ENCODE assay signal across 9 cellular contexts in genomic region chr5:138610468-138611294, GRCh38. TPM values are rescaled to one million over a fixed set of nuclear protein-coding genes. Genes with fewer than 3 reads are reported as not detected.
DNase-seq lines count a peak whose midpoint lies in the region; ATAC-seq and TF ChIP-seq lines count a peak whose summit lies in the region.
"Had no signal": no experiment of that assay in that cellular context is flagged by ENCODE, and none has a peak within 500 bp of the region (broad histone marks: within the 10 kb centered on the region; RNA-seq: fewer than 3 reads in every experiment).

No MANE protein-coding gene starts in this region.

- H3K27me3 Mint-ChIP-seq in activated CD8-positive, alpha-beta T cell treated with anti-CD3 and anti-CD28 coated beads for 36 hours: peaks cover 50% of the 10 kb centered on the region
- peaks cover 46% of the 10 kb centered on the region for H3K27me3 Mint-ChIP-seq in activated CD8-positive, alpha-beta T cell treated with anti-CD3 and anti-CD28 coated beads, Interleukin-2, amount 10 ng/mL, durations not matched to agents 7 days and 5 days (ENCODE audit: low read depth)

- H3K27me3 ChIP-seq in dorsolateral prefrontal cortex (no peaks in the 10 kb centered on the region), upper lobe of right lung (no peaks in the 10 kb centered on the region)

- peak; percentile 56 for ATAC-seq in activated CD8-positive, alpha-beta T cell treated with anti-CD3 and anti-CD28 coated beads for 36 hours
- no peak for ATAC-seq in activated CD8-positive, alpha-beta T cell treated with anti-CD3 and anti-CD28 coated beads, Interleukin-2, amount 10 ng/mL, durations not matched to agents 7 days and 5 days
- peak; percentile 43 for ATAC-seq in upper lobe of right lung
- ATAC-seq in HG03159 (IDR thresholded peaks at IDR 0.05; ENCODE audit: unreplicated experiment): no peak

- intact Hi-C loops in activated CD8-positive, alpha-beta T cell treated with anti-CD3 and anti-CD28 coated beads for 36 hours (cut with micrococcal nuclease): no loop called here
- intact Hi-C loops in dorsolateral prefrontal cortex (cut with DNase I): no loop called here
- intact Hi-C loops in upper lobe of right lung (cut with DNase I): no loop called here

- H3K27ac ChIP-seq in dorsolateral prefrontal cortex: peak overlapping the region; percentile 30 to 95 (median 88)
- H3K27ac ChIP-seq in upper lobe of right lung: no peak overlapping the region

- H3K4me1 Mint-ChIP-seq in activated CD8-positive, alpha-beta T cell treated with anti-CD3 and anti-CD28 coated beads for 36 hours (ENCODE audit: low read depth): peaks cover 13% of the 10 kb centered on the region
- peaks cover 10% of the 10 kb centered on the region for H3K4me1 Mint-ChIP-seq in activated CD8-positive, alpha-beta T cell treated with anti-CD3 and anti-CD28 coated beads, Interleukin-2, amount 10 ng/mL, durations not matched to agents 7 days and 5 days (ENCODE audit: low read depth)

- H3K4me1 ChIP-seq in upper lobe of right lung: peaks cover 20% of the 10 kb centered on the region

- no peak overlapping the region for H3K27ac Mint-ChIP-seq in activated CD8-positive, alpha-beta T cell treated with anti-CD3 and anti-CD28 coated beads for 36 hours
- H3K27ac Mint-ChIP-seq in activated CD8-positive, alpha-beta T cell treated with anti-CD3 and anti-CD28 coated beads, Interleukin-2, amount 10 ng/mL, durations not matched to agents 7 days and 5 days: no peak overlapping the region
- H3K27ac Mint-ChIP-seq: CD4-positive, CD25-positive, alpha-beta regulatory T cell had no signal

- H3K4me3 ChIP-seq in dorsolateral prefrontal cortex (peak overlapping the region in 56 of 59 donors; percentile 19 to 73 (median 52)), upper lobe of right lung (no peak overlapping the region)

- no peaks in the 10 kb centered on the region for H3K9me3 ChIP-seq in upper lobe of right lung

- H3K9me3 Mint-ChIP-seq in activated CD8-positive, alpha-beta T cell treated with anti-CD3 and anti-CD28 coated beads for 36 hours: no peaks in the 10 kb centered on the region
- H3K9me3 Mint-ChIP-seq in activated CD8-positive, alpha-beta T cell treated with anti-CD3 and anti-CD28 coated beads, Interleukin-2, amount 10 ng/mL, durations not matched to agents 7 days and 5 days (ENCODE audit: insufficient read depth): no peaks in the 10 kb centered on the region

- TF ChIP-seq CTCF in activated CD8-positive, alpha-beta T cell treated with anti-CD3 and anti-CD28 coated beads for 36 hours (IDR thresholded peaks at IDR 0.05): no peak
- TF ChIP-seq CTCF in dorsolateral prefrontal cortex (IDR thresholded peaks at IDR 0.05 in 54 of 56, conservative IDR thresholded peaks at IDR 0.05 in 2 of 56; ENCODE audit: low read depth in 1 of 56, partially characterized antibody in 56 of 56) (peak in 47 of 56 donors; percentile 13 to 58 (median 43)), upper lobe of right lung (IDR thresholded peaks at IDR 0.05) (peak; percentile 25)

- H3K4me3 Mint-ChIP-seq in activated CD8-positive, alpha-beta T cell treated with anti-CD3 and anti-CD28 coated beads for 36 hours: no peak overlapping the region
- no peak overlapping the region for H3K4me3 Mint-ChIP-seq in activated CD8-positive, alpha-beta T cell treated with anti-CD3 and anti-CD28 coated beads, Interleukin-2, amount 10 ng/mL, durations not matched to agents 7 days and 5 days

- peak; percentile 21 for DNase-seq in activated CD8-positive, alpha-beta T cell treated with anti-CD3 and anti-CD28 coated beads for 36 hours
- no peak for DNase-seq in activated CD8-positive, alpha-beta T cell treated with anti-CD3 and anti-CD28 coated beads, Interleukin-2, amount 10 ng/mL, durations not matched to agents 7 days and 5 days
- DNase-seq in dorsolateral prefrontal cortex (peak; percentile 29 to 64 (median 44)), medulla oblongata (ENCODE audit: extremely low spot score) (peak; percentile 74), upper lobe of right lung (no peak), NCI-H446 treated with DMSO at 0.1 percent for 48 hours (lab: John Stamatoyannopoulos, UW) (no peak), SW480 (ENCODE audit: low spot score) (no peak)

- no peaks in the 10 kb centered on the region for H3K36me3 Mint-ChIP-seq in activated CD8-positive, alpha-beta T cell treated with anti-CD3 and anti-CD28 coated beads for 36 hours (ENCODE audit: low read depth)
- H3K36me3 Mint-ChIP-seq in activated CD8-positive, alpha-beta T cell treated with anti-CD3 and anti-CD28 coated beads, Interleukin-2, amount 10 ng/mL, durations not matched to agents 7 days and 5 days (ENCODE audit: low read depth): no peaks in the 10 kb centered on the region
- H3K36me3 Mint-ChIP-seq: CD4-positive, CD25-positive, alpha-beta regulatory T cell had no signal

- H3K36me3 ChIP-seq in upper lobe of right lung: no peaks in the 10 kb centered on the region

- POLR2A ChIA-PET in activated CD8-positive, alpha-beta T cell treated with anti-CD3 and anti-CD28 coated beads for 36 hours (lab: Charles Lee): no interaction called here
- POLR2A ChIA-PET in activated CD8-positive, alpha-beta T cell treated with anti-CD3 and anti-CD28 coated beads, Interleukin-2, amount 10 ng/mL, durations not matched to agents 7 days and 5 days (lab: Charles Lee): no interaction called here

- CTCF ChIA-PET in activated CD8-positive, alpha-beta T cell treated with anti-CD3 and anti-CD28 coated beads for 36 hours (lab: Charles Lee): interaction anchor here (1.0 to 1.2 kb wide), 2 partner anchors 10 to 31 kb away, joined by 3 to 4 read pairs; no protein-coding TSS in a partner anchor
- CTCF ChIA-PET in activated CD8-positive, alpha-beta T cell treated with anti-CD3 and anti-CD28 coated beads, Interleukin-2, amount 10 ng/mL, durations not matched to agents 7 days and 5 days (lab: Charles Lee): interaction anchor here (1.0 kb wide), 1 partner anchor 15 kb away, joined by 3 read pairs; no protein-coding TSS in a partner anchor

RNA-seq across cellular contexts. Expression of gene HSPA9, which starts 35.5 kb away (rescaled TPM):
- total RNA-seq in activated CD8-positive, alpha-beta T cell treated with anti-CD3 and anti-CD28 coated beads for 36 hours: 100 to 1,000 TPM; 426 to 442 TPM
- 100 to 1,000 TPM; 214 to 216 TPM for total RNA-seq in activated CD8-positive, alpha-beta T cell treated with anti-CD3 and anti-CD28 coated beads, Interleukin-2, amount 10 ng/mL, durations not matched to agents 7 days and 5 days
- total RNA-seq in dorsolateral prefrontal cortex (100 to 1,000 TPM; 167 to 280 (median 215) TPM), upper lobe of right lung (164 TPM)

Comparison
In these comparisons a context has a peak if more than half of its experiments do, and no peak if none do; other contexts are left out.
1. ATAC-seq: peak in activated CD8-positive, alpha-beta T cell treated with anti-CD3 and anti-CD28 coated beads for 36 hours (single experiment) and upper lobe of right lung (single experiment); none in activated CD8-positive, alpha-beta T cell treated with anti-CD3 and anti-CD28 coated beads, Interleukin-2, amount 10 ng/mL, durations not matched to agents 7 days and 5 days (single experiment) and HG03159 (single experiment).
2. DNase-seq: peak in activated CD8-positive, alpha-beta T cell treated with anti-CD3 and anti-CD28 coated beads for 36 hours (single experiment), dorsolateral prefrontal cortex (10 of 10) and medulla oblongata (single experiment); none in activated CD8-positive, alpha-beta T cell treated with anti-CD3 and anti-CD28 coated beads, Interleukin-2, amount 10 ng/mL, durations not matched to agents 7 days and 5 days (single experiment), upper lobe of right lung (single experiment), NCI-H446 treated with DMSO at 0.1 percent for 48 hours (single experiment) and SW480 (single experiment).